Comparison of ENCODE assay signal across 1 cellular context in the genomic region with DNA sequence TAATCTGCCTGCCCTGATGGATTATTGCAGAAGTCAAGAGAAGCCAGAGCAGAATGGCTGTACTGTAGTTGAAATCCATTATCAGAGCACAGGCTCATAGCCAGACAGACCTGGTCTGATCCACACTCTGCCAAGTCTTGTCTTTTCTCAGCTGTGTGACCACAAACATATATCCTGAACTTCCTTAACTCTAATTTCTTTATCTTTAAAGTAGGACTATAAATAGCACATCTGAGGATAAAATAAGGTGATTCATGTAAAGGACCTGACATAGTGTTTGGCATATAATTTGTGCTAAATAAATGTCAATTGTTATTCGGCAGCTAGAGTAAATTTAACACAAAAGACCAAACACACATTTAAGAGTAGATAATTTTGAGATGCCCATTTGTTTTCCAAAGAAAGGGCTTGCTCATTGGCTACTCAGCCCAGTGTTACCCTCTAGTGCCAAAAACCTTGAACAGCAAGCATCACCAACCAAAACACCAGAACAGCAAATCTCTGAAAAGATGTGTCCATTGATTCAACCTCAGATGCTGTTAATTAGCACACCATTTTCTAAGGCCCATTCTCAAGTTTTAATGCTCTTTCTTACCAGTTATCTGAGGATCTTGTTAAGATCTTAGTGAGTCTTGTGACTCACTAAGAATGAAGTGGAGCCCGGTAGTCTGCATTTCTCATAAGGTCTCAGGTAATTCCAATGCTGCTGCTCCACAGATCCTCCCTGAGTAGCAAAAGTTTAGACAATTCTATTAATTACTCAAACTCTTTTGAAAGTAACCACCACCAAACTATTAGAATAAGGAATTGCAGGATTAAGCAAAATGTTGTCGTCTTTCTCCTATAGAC.
TF ChIP-seq lines count a peak whose summit lies in the region.

No MANE protein-coding gene starts in this region.

TF ChIP-seq in H1, 55 proteins besides CTCF, POLR2A, EP300 and RAD21:
- TF ChIP-seq TEAD4 (IDR thresholded peaks at IDR 0.05; ENCODE audit: low read depth, low read length), result no peak
- no peak for TF ChIP-seq POLR2AphosphoS5 (IDR thresholded peaks at IDR 0.05; ENCODE audit: low read depth, low read length)
- no peak for TF ChIP-seq BCL11A (IDR thresholded peaks at IDR 0.05; ENCODE audit: low read depth in 2 of 2, low read length in 2 of 2)
- TF ChIP-seq FOSL1 (IDR thresholded peaks at IDR 0.05; ENCODE audit: insufficient read depth, low read depth, low read length), result no peak
- TF ChIP-seq CEBPB (IDR thresholded peaks at IDR 0.05; ENCODE audit: low read depth, low read length), result no peak
- TF ChIP-seq KDM1A (IDR thresholded peaks at IDR 0.05; ENCODE audit: borderline replicate concordance, low read length), result no peak
- TF ChIP-seq CBX5 (IDR thresholded peaks at IDR 0.05; ENCODE audit: low read depth, low read length), result no peak
- no peak for TF ChIP-seq SRF (IDR thresholded peaks at IDR 0.05; ENCODE audit: low read depth, low read length)
- TF ChIP-seq RFX5 (IDR thresholded peaks at IDR 0.05; ENCODE audit: borderline replicate concordance, low read depth, low read length), result no peak
- no peak for TF ChIP-seq SP4 (IDR thresholded peaks at IDR 0.05; ENCODE audit: low read length)
- no peak for TF ChIP-seq JUND (IDR thresholded peaks at IDR 0.05; ENCODE audit: low read length)
- no peak for TF ChIP-seq CHD2 (IDR thresholded peaks at IDR 0.05; ENCODE audit: low read length)
- TF ChIP-seq CREB1 (IDR thresholded peaks at IDR 0.05), result no peak
- TF ChIP-seq SIRT6 (IDR thresholded peaks at IDR 0.05; ENCODE audit: low read length), result no peak
- TF ChIP-seq SIN3A (conservative IDR thresholded peaks at IDR 0.05 in 1 of 2, IDR thresholded peaks at IDR 0.05 in 1 of 2; ENCODE audit: low read depth in 1 of 2, low read length in 2 of 2), result no peak
